In genomic region chr19:10962863-10963262, GRCh38 we compare ENCODE assay signal across 1 cellular context.
TF ChIP-seq lines count a peak whose summit lies in the region.

No MANE protein-coding gene starts in this region.

TF ChIP-seq in GM12878, 131 proteins besides CTCF, POLR2A, EP300 and RAD21:
- 0 out of 2 replicates have a peak, but pooled peaks have one; percentile 15 for TF ChIP-seq SMAD5 (IDR thresholded peaks at IDR 0.05; ENCODE audit: low read depth)
- peak; percentile 94 for TF ChIP-seq DPF2 (IDR thresholded peaks at IDR 0.05)
- no peak for TF ChIP-seq MEF2B (IDR thresholded peaks at IDR 0.05; ENCODE audit: partially characterized antibody, poor library complexity, severe bottlenecking)
